Comparison of ENCODE assay signal across 1 cellular context in genomic region chr13:77016888-77017623, GRCh38.
TF ChIP-seq lines count a peak whose summit lies in the region.

No MANE protein-coding gene starts in this region.

TF ChIP-seq in GM12878, 131 proteins besides CTCF, POLR2A, EP300 and RAD21:
- TF ChIP-seq IRF4 (IDR thresholded peaks at IDR 0.05; ENCODE audit: low read depth, low read length) (no peak), RUNX3 (IDR thresholded peaks at IDR 0.05; ENCODE audit: low read length) (no peak), HDAC6 (IDR thresholded peaks at IDR 0.05; ENCODE audit: unreplicated experiment) (no peak), POU2F2 (IDR thresholded peaks at IDR 0.05; ENCODE audit: borderline replicate concordance, low read depth, low read length) (no peak), SMARCA5 (IDR thresholded peaks at IDR 0.05) (no peak), KAT2A (conservative IDR thresholded peaks at IDR 0.05; ENCODE audit: control insufficient read depth, low read depth, low read length) (no peak)
